11 cellular contexts compared by ENCODE assay signal in the genomic region with DNA sequence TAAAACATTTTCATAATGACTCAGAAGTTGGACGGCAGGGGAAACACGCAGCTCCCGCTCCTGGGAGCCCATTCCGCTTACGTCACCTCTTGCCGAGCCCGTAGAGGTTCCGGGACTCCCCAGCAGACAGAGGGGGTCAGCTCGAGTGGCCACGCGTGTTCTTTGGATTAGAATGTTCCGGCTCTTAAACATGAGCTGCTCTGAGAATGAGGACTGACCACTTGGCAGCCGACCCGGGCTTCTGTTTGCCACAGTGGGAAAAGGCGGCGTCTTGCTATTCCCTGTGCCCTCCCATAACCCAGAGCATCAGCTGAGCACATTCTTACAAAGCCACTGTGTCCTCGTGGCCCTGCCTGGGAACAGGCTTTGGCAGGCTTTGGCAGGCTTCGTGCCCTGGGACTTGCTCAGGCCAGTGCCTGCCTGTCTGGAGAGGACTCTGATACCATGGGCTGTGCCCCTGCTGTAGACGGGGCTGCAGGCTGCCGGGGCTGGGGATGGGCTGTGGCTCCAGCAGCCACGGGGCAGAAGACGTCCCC. TPM values are rescaled to one million over a fixed set of nuclear protein-coding genes. Genes with fewer than 3 reads are reported as not detected.
DNase-seq lines count a peak whose midpoint lies in the region; ATAC-seq and TF ChIP-seq lines count a peak whose summit lies in the region.
"Had no signal": no experiment of that assay in that cellular context is flagged by ENCODE, and none has a peak within 500 bp of the region (broad histone marks: within the 10 kb centered on the region; RNA-seq: fewer than 3 reads in every experiment).

No MANE protein-coding gene starts in this region.

- H3K4me1 ChIP-seq in RWPE2 (ENCODE audit: insufficient read depth, poor library complexity, severe bottlenecking), result peaks cover 14% of the 10 kb centered on the region
- H3K4me1 ChIP-seq in esophagus muscularis mucosa, result peaks cover 37 to 58% (median 53%) of the 10 kb centered on the region in 4 donors
- peaks cover 3% of the 10 kb centered on the region for H3K4me1 ChIP-seq in upper lobe of right lung
- H3K4me1 ChIP-seq: parathyroid adenoma had no signal

- no peak overlapping the region for H3K27ac Mint-ChIP-seq in activated T-cell treated with anti-CD3 and anti-CD28 coated beads, Interleukin-2, amount 50 U/mL, for 72 hours
- H3K27ac Mint-ChIP-seq: dendritic cell treated with granulocyte-macrophage colony-stimulating factor and Interleukin-4, amounts not matched to agents 40 ng/mL and 50 ng/mL, for 4 days had no signal

- TF ChIP-seq POLR2A in esophagus muscularis mucosa (IDR thresholded peaks at IDR 0.05; ENCODE audit: low read depth), result no peak

- intact Hi-C loops in esophagus muscularis mucosa (cut with DNase I), result no loop called here
- intact Hi-C loops in upper lobe of right lung (cut with DNase I), result no loop called here

- H3K9me3 Mint-ChIP-seq in activated T-cell treated with anti-CD3 and anti-CD28 coated beads, Interleukin-2, amount 50 U/mL, for 72 hours, result no peaks in the 10 kb centered on the region
- H3K9me3 Mint-ChIP-seq: dendritic cell treated with granulocyte-macrophage colony-stimulating factor and Interleukin-4, amounts not matched to agents 40 ng/mL and 50 ng/mL, for 4 days had no signal

- TF ChIP-seq CTCF in RWPE2 (IDR thresholded peaks at IDR 0.05; ENCODE audit: poor library complexity, severe bottlenecking), result no peak
- TF ChIP-seq CTCF in esophagus muscularis mucosa (IDR thresholded peaks at IDR 0.05), result no peak
- TF ChIP-seq CTCF in upper lobe of right lung (IDR thresholded peaks at IDR 0.05), result no peak
- TF ChIP-seq CTCF in GM13977 (IDR thresholded peaks at IDR 0.05; ENCODE audit: extremely low read depth, insufficient read depth, missing control alignments), result no peak

- no peak overlapping the region for H3K4me3 Mint-ChIP-seq in activated T-cell treated with anti-CD3 and anti-CD28 coated beads, Interleukin-2, amount 50 U/mL, for 72 hours
- H3K4me3 Mint-ChIP-seq: dendritic cell treated with granulocyte-macrophage colony-stimulating factor and Interleukin-4, amounts not matched to agents 40 ng/mL and 50 ng/mL, for 4 days had no signal

- peaks cover 13 to 44% of the 10 kb centered on the region in 2 donors for H3K36me3 Mint-ChIP-seq in activated T-cell treated with anti-CD3 and anti-CD28 coated beads, Interleukin-2, amount 50 U/mL, for 72 hours (ENCODE audit: insufficient read depth in 2 of 2)

- DNase-seq in RWPE2 (ENCODE audit: low spot score) (peak; percentile 91), esophagus muscularis mucosa (ENCODE audit: extremely low spot score) (peak; percentile 96), middle frontal gyrus (ENCODE audit: extremely low spot score, low spot score) (peak; percentile 15), upper lobe of right lung (peak; percentile 90), NOMO-1 (lab: John Stamatoyannopoulos, UW; ENCODE audit: unreplicated experiment in 2 of 2) (no peak), GM13977 (ENCODE audit: low spot score) (no peak)
- no peak for DNase-seq in stimulated activated CD4-positive, alpha-beta T cell treated with anti-CD3 and anti-CD28 coated beads, Interleukin-2, amount 100 ng/mL, for 24 hours
- no peak for DNase-seq in activated T-cell treated with anti-CD3 and anti-CD28 coated beads, Interleukin-2, amount 50 U/mL, for 72 hours
- DNase-seq: NCI-H1092 treated with DMSO at 0.1 percent for 48 hours had no signal

- H3K4me1 Mint-ChIP-seq in activated T-cell treated with anti-CD3 and anti-CD28 coated beads, Interleukin-2, amount 50 U/mL, for 72 hours (ENCODE audit: low read depth), result no peaks in the 10 kb centered on the region

- 43% methylated on average over 19 of the region's 22 CpGs for WGBS in esophagus muscularis mucosa

- H3K27me3 ChIP-seq in RWPE2 (ENCODE audit: insufficient read depth, poor library complexity, severe bottlenecking) (no peaks in the 10 kb centered on the region), esophagus muscularis mucosa (no peaks in the 10 kb centered on the region), upper lobe of right lung (no peaks in the 10 kb centered on the region)

- H3K36me3 ChIP-seq in RWPE2 (ENCODE audit: low read depth) (peaks cover 83% of the 10 kb centered on the region), esophagus muscularis mucosa (peaks cover 24 to 76% (median 52%) of the 10 kb centered on the region in 4 donors), upper lobe of right lung (peaks cover 16% of the 10 kb centered on the region)

- H3K9me3 ChIP-seq in RWPE2 (ENCODE audit: severe bottlenecking), result no peaks in the 10 kb centered on the region
- no peaks in the 10 kb centered on the region for H3K9me3 ChIP-seq in esophagus muscularis mucosa
- H3K9me3 ChIP-seq in upper lobe of right lung, result no peaks in the 10 kb centered on the region

- ATAC-seq in RWPE2 (ENCODE audit: low read depth) (peak; percentile 85), upper lobe of right lung (peak; percentile 92)
- no peak for ATAC-seq in activated T-cell treated with anti-CD3 and anti-CD28 coated beads, Interleukin-2, amount 50 U/mL, for 72 hours (replicated peaks in 1 of 2)

- peak; percentile 84 for TF ChIP-seq EP300 in esophagus muscularis mucosa (IDR thresholded peaks at IDR 0.05)

- no peak overlapping the region for H3K4me3 ChIP-seq in RWPE2 (ENCODE audit: severe bottlenecking)
- peak overlapping the region; percentile 21 to 40 (median 26) for H3K4me3 ChIP-seq in esophagus muscularis mucosa
- no peak overlapping the region for H3K4me3 ChIP-seq in upper lobe of right lung

- in situ Hi-C loops in GM13977 (cut with MboI; ENCODE audit: low pct_unique_long_range_greater_than_20kb, low sequenced_read_pairs, unreplicated experiment), result no loop called here

- H3K27ac ChIP-seq in RWPE2 (ENCODE audit: poor library complexity, severe bottlenecking) (peak overlapping the region; percentile 95), esophagus muscularis mucosa (replicated peaks in 1 of 4) (peak overlapping the region; percentile 82 to 91 (median 86)), upper lobe of right lung (peak overlapping the region; percentile 51)
- H3K27ac ChIP-seq: parathyroid adenoma had no signal

- no peaks in the 10 kb centered on the region for H3K27me3 Mint-ChIP-seq in activated T-cell treated with anti-CD3 and anti-CD28 coated beads, Interleukin-2, amount 50 U/mL, for 72 hours (ENCODE audit: low read depth)
- H3K27me3 Mint-ChIP-seq: dendritic cell treated with granulocyte-macrophage colony-stimulating factor and Interleukin-4, amounts not matched to agents 40 ng/mL and 50 ng/mL, for 4 days had no signal

RNA-seq across cellular contexts. Expression of gene PFKP, which starts 40.1 kb away (rescaled TPM):
- total RNA-seq in esophagus muscularis mucosa, result 100 to 1,000 TPM in 3 of 4 donors, 10 to 100 TPM in 1; 90.8 to 255 (median 112) TPM
- total RNA-seq in upper lobe of right lung, result 29.3 TPM
- total RNA-seq in activated T-cell treated with anti-CD3 and anti-CD28 coated beads, Interleukin-2, amount 50 U/mL, for 72 hours, result 100 to 1,000 TPM in 1 of 2 donors, 10 to 100 TPM in 1; 85.2 to 105 TPM

Comparison
In these comparisons a context has a peak if more than half of its experiments do, and no peak if none do; other contexts are left out.
1. ATAC-seq: peak in RWPE2 (single experiment) and upper lobe of right lung (single experiment); none in activated T-cell treated with anti-CD3 and anti-CD28 coated beads, Interleukin-2, amount 50 U/mL, for 72 hours (0 of 2).
2. DNase-seq: peak in RWPE2 (single experiment), esophagus muscularis mucosa (single experiment), middle frontal gyrus (single experiment) and upper lobe of right lung (single experiment); none in stimulated activated CD4-positive, alpha-beta T cell treated with anti-CD3 and anti-CD28 coated beads, Interleukin-2, amount 100 ng/mL, for 24 hours (0 of 2), NOMO-1 (0 of 2), GM13977 (single experiment) and activated T-cell treated with anti-CD3 and anti-CD28 coated beads, Interleukin-2, amount 50 U/mL, for 72 hours (0 of 2).
3. H3K4me3 ChIP-seq: peak in esophagus muscularis mucosa (4 of 4); none in RWPE2 (single experiment) and upper lobe of right lung (single experiment).
4. Peak in every context shown above with its lines, with median percentiles within 50 percentile points of each other: H3K27ac ChIP-seq.